Comparison of ENCODE assay signal across 22 cellular contexts in genomic region chr14:68727315-68728078, GRCh38.
DNase-seq lines count a peak whose midpoint lies in the region; ATAC-seq, FAIRE-seq and TF ChIP-seq lines count a peak whose summit lies in the region.
"Had no signal": no experiment of that assay in that cellular context is flagged by ENCODE, and none has a peak within 500 bp of the region (broad histone marks: within the 10 kb centered on the region; RNA-seq: fewer than 3 reads in every experiment).

No MANE protein-coding gene starts in this region.

- H3K4me3 Mint-ChIP-seq in T-helper 2 cell treated with Interferon-gamma antibody and Interleukin-4, amounts not matched to agents 5 μg/mL and 100 μg/mL, for 36 hours, result no peak overlapping the region

- TF ChIP-seq EP300 in HepG2 (IDR thresholded peaks at IDR 0.05; ENCODE audit: low read depth in 2 of 2, low read length in 2 of 2), result no peak
- no peak for TF ChIP-seq EP300 in HepG2 (CRISPR knock-in tag; IDR thresholded peaks at IDR 0.05; ENCODE audit: borderline replicate concordance)

- TF ChIP-seq CTCF in HepG2 (CRISPR knock-in tag; IDR thresholded peaks at IDR 0.05) (no peak), spleen (IDR thresholded peaks at IDR 0.05 in 8 of 11, conservative IDR thresholded peaks at IDR 0.05 in 3 of 11) (no peak)

- H3K4me3 ChIP-seq in HepG2 (replicated peaks in 1 of 3; ENCODE audit: insufficient read depth in 1 of 3, low read depth in 2 of 3, low read length in 3 of 3) (peak overlapping the region in 1 of 3 experiments; percentile 14; a peak in 1 of 6 replicates), spleen (no peak overlapping the region), H7 (ENCODE audit: insufficient read depth, low read depth, low read length) (no peak overlapping the region)
- H3K4me3 ChIP-seq: cardiac muscle cell, dorsolateral prefrontal cortex had no signal

- H3K9me3 ChIP-seq in HepG2 (ENCODE audit: low read length) (no peaks in the 10 kb centered on the region), spleen (no peaks in the 10 kb centered on the region)

- TF ChIP-seq POLR2A in HepG2 (IDR thresholded peaks at IDR 0.05; ENCODE audit: insufficient read depth in 1 of 2, low read depth in 2 of 2, low read length in 2 of 2) (no peak), spleen (IDR thresholded peaks at IDR 0.05) (no peak)

- no peaks in the 10 kb centered on the region for H3K36me3 ChIP-seq in HepG2 (replicated peaks in 1 of 2; ENCODE audit: control insufficient read depth in 1 of 2, insufficient read depth in 2 of 2, low read length in 2 of 2)
- no peaks in the 10 kb centered on the region for H3K36me3 ChIP-seq in spleen
- H3K36me3 ChIP-seq in H7 (replicated peaks; ENCODE audit: control insufficient read depth, insufficient read depth, low read length), result no peaks in the 10 kb centered on the region
- H3K36me3 ChIP-seq: cardiac muscle cell had no signal

- H3K27me3 Mint-ChIP-seq in T-helper 2 cell treated with Interferon-gamma antibody and Interleukin-4, amounts not matched to agents 5 μg/mL and 100 μg/mL, for 36 hours (ENCODE audit: low read depth), result peaks cover 2% of the 10 kb centered on the region

- in situ Hi-C loops in HepG2 (cut with HindIII; ENCODE audit: extremely low pct_ligation_motif_present, low pct_unique_long_range_greater_than_20kb), result no loop called here

- no TSS peak for BruUV-seq in HepG2 (replicated peaks; lab: Mats Ljungman, UMichigan)

- H3K36me3 Mint-ChIP-seq in T-helper 2 cell treated with Interferon-gamma antibody and Interleukin-4, amounts not matched to agents 5 μg/mL and 100 μg/mL, for 36 hours (ENCODE audit: low read depth), result no peaks in the 10 kb centered on the region

- H4K20me1 ChIP-seq in HepG2 (ENCODE audit: insufficient read depth, low read length), result no peaks in the 10 kb centered on the region

- no peaks in the 10 kb centered on the region for H3K9me3 Mint-ChIP-seq in T-helper 2 cell treated with Interferon-gamma antibody and Interleukin-4, amounts not matched to agents 5 μg/mL and 100 μg/mL, for 36 hours

- H3K4me1 Mint-ChIP-seq in T-helper 2 cell treated with Interferon-gamma antibody and Interleukin-4, amounts not matched to agents 5 μg/mL and 100 μg/mL, for 36 hours (ENCODE audit: low read depth), result peaks cover 31% of the 10 kb centered on the region

- intact Hi-C loops in HepG2 (cut with micrococcal nuclease; ENCODE audit: unreplicated experiment) (loop anchor here (2.0 kb wide), 1 partner anchor 51 kb away; no protein-coding TSS in a partner anchor), spleen (cut with DNase I; ENCODE audit: low total_unique reads) (no loop called here)

- DNase-seq in HTR-8/SVneo (ENCODE audit: insufficient read length, low spot score) (no peak), dermis microvascular lymphatic vessel endothelial cell (ENCODE audit: low read depth in 2 of 2) (peak; percentile 16 to 71), HepG2 (ENCODE audit: low spot score) (no peak), spleen (no peak), H7 (no peak), NCI-H446 (lab: John Stamatoyannopoulos, UW) (no peak)
- no peak for DNase-seq in T-helper 2 cell treated with Interferon-gamma antibody and Interleukin-4, amounts not matched to agents 5 μg/mL and 100 μg/mL, for 36 hours (ENCODE audit: low spot score)
- DNase-seq: activated CD4-positive, CD25-positive, alpha-beta regulatory T cell; activated naive CD4-positive, alpha-beta T cell; activated T-cell treated with anti-CD3 and anti-CD28 coated beads, Interleukin-2, amount 50 U/mL, for 1 hour; DMS 273 treated with DMSO at 0.1 percent for 48 hours; dorsolateral prefrontal cortex; foreskin fibroblast; KBM-7; NCI-H146; NCI-H524 treated with DMSO at 0.1 percent for 48 hours; stimulated activated CD4-positive, alpha-beta T cell treated with anti-CD3 and anti-CD28 coated beads, Interleukin-1b, Interleukin-23, amount 100 ng/mL, for 48 hours had no signal

- H3K79me2 ChIP-seq in HepG2 (ENCODE audit: insufficient read depth, low read length), result no peaks in the 10 kb centered on the region

- CTCF ChIA-PET in HepG2 (lab: Yijun Ruan, JAX; ENCODE audit: low intra/inter-chr PET ratio, low total read pairs), result no interaction called here

- FAIRE-seq in HTR-8/SVneo (lab: Jason Lieb, UNC) (peak; percentile 23), HepG2 (lab: Jason Lieb, UNC) (no peak)

- POLR2A ChIA-PET in HepG2 (lab: Yijun Ruan, JAX), result interaction anchor here (0.6 to 3.4 kb wide), 15 partner anchors 11 to 129 kb away, joined by 3 to 33 read pairs (median 7); partner anchors contain the start of gene ZFP36L1

- TF ChIP-seq RAD21 in HepG2 (CRISPR knock-in tag; IDR thresholded peaks at IDR 0.05), result no peak

- 41% methylated on average over 5 of the region's 5 CpGs for WGBS in HepG2 (ENCODE audit: low lambda C conversion rate)
- 63 to 77% (median 69%) methylated on average over 5 of the region's 5 CpGs for WGBS in spleen, 5 donors

- H3K4me1 ChIP-seq in HepG2 (ENCODE audit: insufficient read depth, low read length), result peaks cover 77% of the 10 kb centered on the region
- peaks cover 12 to 73% (median 29%) of the 10 kb centered on the region in 6 donors for H3K4me1 ChIP-seq in spleen

- no peak overlapping the region; the same call in 1 of the 2 replicates for H3K9ac ChIP-seq in HepG2 (ENCODE audit: insufficient read depth, low read depth, low read length)

- peak overlapping the region; percentile 61 for H3K4me2 ChIP-seq in HepG2 (ENCODE audit: low read depth, low read length)

- no peak overlapping the region for H2AFZ ChIP-seq in HepG2 (ENCODE audit: low read length)

- no peaks in the 10 kb centered on the region for H3K27me3 ChIP-seq in HepG2 (ENCODE audit: control insufficient read depth in 1 of 2, insufficient read depth in 2 of 2, low read length in 2 of 2)
- H3K27me3 ChIP-seq in spleen (replicated peaks in 1 of 7), result no peaks in the 10 kb centered on the region
- H3K27me3 ChIP-seq in H7 (ENCODE audit: control insufficient read depth, insufficient read depth, low read length), result no peaks in the 10 kb centered on the region
- H3K27me3 ChIP-seq: cardiac muscle cell had no signal

- H3K27ac Mint-ChIP-seq in T-helper 2 cell treated with Interferon-gamma antibody and Interleukin-4, amounts not matched to agents 5 μg/mL and 100 μg/mL, for 36 hours, result no peak overlapping the region

- peak; percentile 36; the same call in 2 of the 3 replicates for ATAC-seq in HepG2
- no peak for ATAC-seq in GM19324 (IDR thresholded peaks at IDR 0.05; ENCODE audit: low FRiP score, unreplicated experiment)
- ATAC-seq: HCT116, SK-N-SH treated with all-trans-retinoic acid at 6 μM for 48 hours had no signal

- H3K27ac ChIP-seq in HepG2 (ENCODE audit: extremely low read length, insufficient read depth, low read length) (no peak overlapping the region), spleen (peak overlapping the region in 7 of 8 donors; percentile 43 to 52 (median 48))
- H3K27ac ChIP-seq: cardiac muscle cell, epithelial cell of prostate had no signal

TF ChIP-seq in HepG2, 621 proteins besides CTCF, POLR2A, EP300 and RAD21:
- TF ChIP-seq ISX (CRISPR knock-in tag; conservative IDR thresholded peaks at IDR 0.05) (no peak), ZNF121 (CRISPR knock-in tag; IDR thresholded peaks at IDR 0.05) (peak; percentile 90), ZC3H4 (CRISPR knock-in tag; IDR thresholded peaks at IDR 0.05; ENCODE audit: borderline replicate concordance) (no peak), ZBTB25 (CRISPR knock-in tag; IDR thresholded peaks at IDR 0.05) (no peak), ZNF644 (CRISPR knock-in tag; IDR thresholded peaks at IDR 0.05; ENCODE audit: low read depth) (no peak), THAP7 (CRISPR knock-in tag; IDR thresholded peaks at IDR 0.05) (no peak), KLF16 (CRISPR knock-in tag; IDR thresholded peaks at IDR 0.05) (0 out of 4 replicates have a peak, but pooled peaks of 1 of the 2 experiments have one; percentile 1), ZNF451 (CRISPR knock-in tag; IDR thresholded peaks at IDR 0.05) (no peak), PATZ1 (CRISPR knock-in tag; IDR thresholded peaks at IDR 0.05) (peak; percentile 77)
TF ChIP-seq in HepG2: peak in this region for 3.

Comparison
In these comparisons a context has a peak if more than half of its experiments do, and no peak if none do; other contexts are left out.
1. DNase-seq: peak in dermis microvascular lymphatic vessel endothelial cell (2 of 2); none in HTR-8/SVneo (single experiment), HepG2 (single experiment), spleen (single experiment), H7 (single experiment), NCI-H446 (0 of 2) and T-helper 2 cell treated with Interferon-gamma antibody and Interleukin-4, amounts not matched to agents 5 μg/mL and 100 μg/mL, for 36 hours (single experiment).